Comparison of ENCODE assay signal across 29 cellular contexts in the genomic region with DNA sequence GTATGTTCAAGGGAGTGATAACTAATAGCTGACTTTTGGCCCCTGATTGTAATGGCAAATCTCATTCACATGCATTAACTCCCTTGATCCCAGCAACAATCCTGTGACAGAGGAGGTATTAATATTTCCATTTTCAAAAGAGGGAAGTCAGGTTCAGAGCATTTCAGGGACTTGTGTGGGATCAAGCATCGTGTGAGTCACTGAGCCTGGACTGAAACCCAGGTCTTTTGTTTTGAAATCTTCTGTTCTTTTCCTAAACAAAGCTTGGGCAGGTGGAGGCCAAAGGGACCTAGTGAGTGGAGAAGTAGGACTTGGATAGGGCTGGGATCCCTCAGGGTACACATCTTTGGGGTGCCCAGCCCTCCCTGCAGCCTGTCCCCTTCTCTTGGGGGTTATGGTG. TPM values are rescaled to one million over a fixed set of nuclear protein-coding genes. Genes with fewer than 3 reads are reported as not detected.
DNase-seq lines count a peak whose midpoint lies in the region; ATAC-seq and TF ChIP-seq lines count a peak whose summit lies in the region.
"Had no signal": no experiment of that assay in that cellular context is flagged by ENCODE, and none has a peak within 500 bp of the region (broad histone marks: within the 10 kb centered on the region; RNA-seq: fewer than 3 reads in every experiment).

No MANE protein-coding gene starts in this region.

- H2BK20ac ChIP-seq in IMR-90 (ENCODE audit: low read depth, low read length) = no peak overlapping the region

- dilution Hi-C loops in IMR-90 (cut with HindIII; ENCODE audit: low sequenced_read_pairs, unreplicated experiment) = no loop called here

- in situ Hi-C loops in IMR-90 (cut with MboI; ENCODE audit: low sequenced_read_pairs) = no loop called here
- in situ Hi-C loops in G401 (cut with HindIII; ENCODE audit: low sequenced_read_pairs) = no loop called here

- H3K23ac ChIP-seq in IMR-90 (ENCODE audit: low read depth, low read length) = no peak overlapping the region

- BruUV-seq in IMR-90 (replicated peaks; lab: Mats Ljungman, UMichigan) = no TSS peak

- no peak overlapping the region for H2AK5ac ChIP-seq in IMR-90 (ENCODE audit: low read depth, low read length)

- no peaks in the 10 kb centered on the region for H3K9me3 ChIP-seq in IMR-90 (ENCODE audit: control insufficient read depth, insufficient read depth, low read length)
- H3K9me3 ChIP-seq in adipocyte (ENCODE audit: control insufficient read depth, low read length) = no peaks in the 10 kb centered on the region
- H3K9me3 ChIP-seq: esophagus muscularis mucosa, MG63, psoas muscle, tibial nerve had no signal

- H3K36me3 Mint-ChIP-seq in stimulated activated effector memory CD8-positive, alpha-beta T cell treated with anti-CD3 and anti-CD28 coated beads, Interleukin-12 subunit alpha, Interleukin-12 subunit beta, amount 100 ng/mL, for 72 hours = peaks cover 31% of the 10 kb centered on the region
- H3K36me3 Mint-ChIP-seq: IgD-negative memory B cell had no signal

- ATAC-seq in IMR-90 (ENCODE audit: low read depth) (peak; percentile 32), HG03139 (IDR thresholded peaks at IDR 0.05; ENCODE audit: unreplicated experiment) (no peak)
- ATAC-seq in stimulated activated effector memory CD8-positive, alpha-beta T cell treated with anti-CD3 and anti-CD28 coated beads, Interleukin-12 subunit alpha, Interleukin-12 subunit beta, amount 100 ng/mL, for 72 hours = no peak
- ATAC-seq: left cardiac atrium, psoas muscle had no signal

- DNase-seq in IMR-90 (peak; percentile 38), adipocyte (ENCODE audit: low read depth) (peak; percentile 20), fibroblast of mammary gland (ENCODE audit: low read depth) (peak; percentile 25), G401 (ENCODE audit: low spot score) (no peak), middle frontal gyrus (ENCODE audit: extremely low spot score, low spot score) (no peak)
- DNase-seq in stimulated activated effector memory CD8-positive, alpha-beta T cell treated with anti-CD3 and anti-CD28 coated beads, Interleukin-12 subunit alpha, Interleukin-12 subunit beta, amount 100 ng/mL, for 72 hours (ENCODE audit: low spot score in 2 of 2) = no peak
- DNase-seq: activated CD4-positive, alpha-beta T cell treated with anti-CD3 and anti-CD28 coated beads, Interleukin-2, amount 50 U/mL, for 48 hours; amniotic stem cell; central memory CD4-positive, alpha-beta T cell; COR-L47; glutamatergic neuron; HFFc6; left cardiac atrium; MG63; midbrain; NCI-H187 treated with DMSO at 0.1 percent for 48 hours; NCI-H345; psoas muscle; stimulated activated CD4-positive, alpha-beta T cell treated with anti-CD3 and anti-CD28 coated beads, Interleukin-2, amount 100 ng/mL, for 48 hours; T-helper 2 cell had no signal

- no peak overlapping the region for H4K5ac ChIP-seq in IMR-90 (ENCODE audit: low read depth, low read length)

- POLR2A ChIA-PET in IMR-90 (lab: Charles Lee; ENCODE audit: unreplicated experiment) = no interaction called here

- H2AFZ ChIP-seq in IMR-90 (replicated peaks; ENCODE audit: low read length, poor library complexity) = no peak overlapping the region

- no peak overlapping the region for H3K18ac ChIP-seq in IMR-90 (ENCODE audit: low read depth, low read length)

- H3K9ac ChIP-seq in IMR-90 (ENCODE audit: low read depth, low read length) (no peak overlapping the region), adipocyte (ENCODE audit: low read length) (no peak overlapping the region)

- peaks cover 21% of the 10 kb centered on the region for H3K4me1 Mint-ChIP-seq in stimulated activated effector memory CD8-positive, alpha-beta T cell treated with anti-CD3 and anti-CD28 coated beads, Interleukin-12 subunit alpha, Interleukin-12 subunit beta, amount 100 ng/mL, for 72 hours

- TF ChIP-seq POLR2A in IMR-90 (IDR thresholded peaks at IDR 0.05; ENCODE audit: low read depth, low read length) = no peak

- no peak overlapping the region for H3K27ac ChIP-seq in IMR-90 (ENCODE audit: insufficient read depth, low read length)
- H3K27ac ChIP-seq: HL-60, psoas muscle had no signal

- TF ChIP-seq RAD21 in IMR-90 (IDR thresholded peaks at IDR 0.05; ENCODE audit: low read length) = no peak

- no peak overlapping the region for H2BK15ac ChIP-seq in IMR-90 (ENCODE audit: low read depth, low read length)

- intact Hi-C loops in IMR-90 (cut with micrococcal nuclease) = no loop called here

- H2BK5ac ChIP-seq in IMR-90 (ENCODE audit: low read depth, low read length, poor library complexity, severe bottlenecking) = no peak overlapping the region

- H4K91ac ChIP-seq in IMR-90 (ENCODE audit: insufficient read depth, low read depth, low read length) = no peak overlapping the region

- H4K8ac ChIP-seq in IMR-90 (ENCODE audit: low read depth in 2 of 2, low read length in 2 of 2) = no peak overlapping the region

- no peaks in the 10 kb centered on the region for H3K79me1 ChIP-seq in IMR-90 (ENCODE audit: low read depth in 1 of 2, low read length in 2 of 2)

- H3K4me3 ChIP-seq in IMR-90 (ENCODE audit: insufficient read depth, low read depth, low read length) = no peak overlapping the region
- H3K4me3 ChIP-seq in adipocyte (ENCODE audit: low read length) = no peak overlapping the region
- no peak overlapping the region for H3K4me3 ChIP-seq in fibroblast of mammary gland (ENCODE audit: control insufficient read depth, low read depth, low read length)
- H3K4me3 ChIP-seq: esophagus muscularis mucosa, MG63, psoas muscle, smooth muscle cell, tibial nerve had no signal

- H3K36me3 ChIP-seq in IMR-90 (ENCODE audit: control insufficient read depth, insufficient read depth, low read length) (peaks cover 2% of the 10 kb centered on the region; the same call in 1 of the 2 replicates), adipocyte (ENCODE audit: control insufficient read depth, insufficient read depth, low read length, severe bottlenecking) (peaks cover 26% of the 10 kb centered on the region)
- H3K36me3 ChIP-seq: MG63 had no signal

- H3K4me1 ChIP-seq in IMR-90 (ENCODE audit: control insufficient read depth, insufficient read depth, low read length) = peaks cover 8% of the 10 kb centered on the region; the same call in 1 of the 2 replicates
- H3K4me1 ChIP-seq in adipocyte (ENCODE audit: control insufficient read depth, insufficient read depth, low read length) = peaks cover 21% of the 10 kb centered on the region

- H3K27me3 ChIP-seq in IMR-90 (ENCODE audit: control insufficient read depth, insufficient read depth, low read length) (no peaks in the 10 kb centered on the region), adipocyte (replicated peaks; ENCODE audit: control insufficient read depth, insufficient read depth, low read length) (no peaks in the 10 kb centered on the region)
- H3K27me3 ChIP-seq: MG63, tibial nerve had no signal

- H3K9me3 Mint-ChIP-seq in stimulated activated effector memory CD8-positive, alpha-beta T cell treated with anti-CD3 and anti-CD28 coated beads, Interleukin-12 subunit alpha, Interleukin-12 subunit beta, amount 100 ng/mL, for 72 hours = no peaks in the 10 kb centered on the region
- H3K9me3 Mint-ChIP-seq: HFFc6; IgD-negative memory B cell; stimulated activated naive CD8-positive, alpha-beta T cell treated with anti-CD3 and anti-CD28 coated beads, Interleukin-15, Interleukin-2, amounts not matched to agents 100 ng/mL and 50 ng/mL, for 24 hours had no signal

- H3K9me1 ChIP-seq in IMR-90 (ENCODE audit: insufficient read depth, low read length) = peaks cover 8% of the 10 kb centered on the region

- WGBS in IMR-90 (ENCODE audit: extremely low coverage in 2 of 2, insufficient read length in 1 of 2), 2 experiments = no CpG with 5 or more reads among the region's 1 CpG

- H2BK120ac ChIP-seq in IMR-90 (ENCODE audit: low read depth, low read length) = no peak overlapping the region

- H3K14ac ChIP-seq in IMR-90 (replicated peaks; ENCODE audit: low read depth, low read length) = no peak overlapping the region

- H4K20me1 ChIP-seq in IMR-90 (ENCODE audit: insufficient read depth, low read length) = no peaks in the 10 kb centered on the region; the same call in 1 of the 2 replicates

- TF ChIP-seq CTCF in IMR-90 (conservative IDR thresholded peaks at IDR 0.05; ENCODE audit: low read depth, low read length) (no peak), fibroblast of mammary gland (conservative IDR thresholded peaks at IDR 0.05; ENCODE audit: control insufficient read depth, insufficient read depth, low read depth, low read length) (no peak)

- CTCF ChIA-PET in IMR-90 (lab: Yijun Ruan, JAX) = interaction anchor here (0.6 kb wide), 1 partner anchor 243 kb away, joined by 3 read pairs; no protein-coding TSS in a partner anchor

- H3K4me3 Mint-ChIP-seq in stimulated activated effector memory CD8-positive, alpha-beta T cell treated with anti-CD3 and anti-CD28 coated beads, Interleukin-12 subunit alpha, Interleukin-12 subunit beta, amount 100 ng/mL, for 72 hours = no peak overlapping the region
- H3K4me3 Mint-ChIP-seq: HFFc6; stimulated activated naive CD8-positive, alpha-beta T cell treated with anti-CD3 and anti-CD28 coated beads, Interleukin-15, Interleukin-2, amounts not matched to agents 100 ng/mL and 50 ng/mL, for 24 hours had no signal

- H3K4ac ChIP-seq in IMR-90 (ENCODE audit: low read depth, low read length) = no peak overlapping the region

- no peak overlapping the region for H3K56ac ChIP-seq in IMR-90 (ENCODE audit: extremely low read depth, insufficient read depth, low read length)

- H3K4me2 ChIP-seq in IMR-90 (ENCODE audit: low read depth, low read length) = no peak overlapping the region
- H3K4me2 ChIP-seq: smooth muscle cell had no signal

- peak overlapping the region; percentile 79 for H3K27ac Mint-ChIP-seq in stimulated activated effector memory CD8-positive, alpha-beta T cell treated with anti-CD3 and anti-CD28 coated beads, Interleukin-12 subunit alpha, Interleukin-12 subunit beta, amount 100 ng/mL, for 72 hours
- H3K27ac Mint-ChIP-seq: HFFc6; stimulated activated naive CD8-positive, alpha-beta T cell treated with anti-CD3 and anti-CD28 coated beads, Interleukin-15, Interleukin-2, amounts not matched to agents 100 ng/mL and 50 ng/mL, for 24 hours had no signal

- H2AK9ac ChIP-seq in IMR-90 (replicated peaks; ENCODE audit: low read depth, low read length, poor library complexity) = peak overlapping the region; percentile 81

RNA-seq across cellular contexts. Expression of a gene that starts 37.9 kb away (rescaled TPM):
- 24.7 and 26.0 TPM in 2 replicates for total RNA-seq in IMR-90 (2012; rRNA removed)
- polyA plus RNA-seq in IMR-90 (2012; rRNA removed) = 17.8 and 18.9 TPM in 2 replicates
- polyA plus RNA-seq in IMR-90 (2012; cell fraction: cytosol; rRNA removed) = 12.8 and 21.9 TPM in 2 replicates
- polyA plus RNA-seq in IMR-90 (2012; cell fraction: nucleus; rRNA removed; ENCODE audit: low replicate concordance) = 9.1 and 9.2 TPM in 2 replicates
- 11.9 and 15.8 TPM in 2 replicates for total RNA-seq in G401 (2014; rRNA removed; shearing (Covaris generic))

RNA-seq across cellular contexts. Expression of a gene that starts 41.0 kb away (rescaled TPM):
- total RNA-seq in IMR-90 (2012; rRNA removed) = 0.54 and 0.56 TPM in 2 replicates
- polyA plus RNA-seq in IMR-90 (2012; rRNA removed) = 3.5 TPM in 2 replicates
- 3.2 and 3.5 TPM in 2 replicates for polyA plus RNA-seq in IMR-90 (2012; cell fraction: cytosol; rRNA removed)
- 9.6 and 15.9 TPM in 2 replicates for polyA plus RNA-seq in IMR-90 (2012; cell fraction: nucleus; rRNA removed; ENCODE audit: low replicate concordance)
- total RNA-seq in G401 (2014; rRNA removed; shearing (Covaris generic)) = 0.06 TPM in 1 of 2 replicates, not detected in the other

RNA-seq across cellular contexts. Expression of a gene that starts 52.2 kb away (rescaled TPM):
- 0.28 and 0.54 TPM in 2 replicates for total RNA-seq in IMR-90 (2012; rRNA removed)
- polyA plus RNA-seq in IMR-90 (2012; rRNA removed) = 1.1 and 1.2 TPM in 2 replicates
- polyA plus RNA-seq in IMR-90 (2012; cell fraction: cytosol; rRNA removed) = 0.27 and 0.78 TPM in 2 replicates
- 0.63 and 0.83 TPM in 2 replicates for polyA plus RNA-seq in IMR-90 (2012; cell fraction: nucleus; rRNA removed; ENCODE audit: low replicate concordance)
- not detected in 2 replicates for total RNA-seq in G401 (2014; rRNA removed; shearing (Covaris generic))
- total RNA-seq: esophagus muscularis mucosa, left cardiac atrium, psoas muscle, SK-MEL-5, smooth muscle cell, tibial nerve had no signal
- polyA plus RNA-seq: IgD-negative memory B cell, neural cell, psoas muscle, smooth muscle cell had no signal

Comparison
In these comparisons a context has a peak if more than half of its experiments do, and no peak if none do; other contexts are left out.
1. DNase-seq: peak in IMR-90 (single experiment), adipocyte (single experiment) and fibroblast of mammary gland (single experiment); none in stimulated activated effector memory CD8-positive, alpha-beta T cell treated with anti-CD3 and anti-CD28 coated beads, Interleukin-12 subunit alpha, Interleukin-12 subunit beta, amount 100 ng/mL, for 72 hours (0 of 2), G401 (single experiment) and middle frontal gyrus (single experiment).